ENCODE assay signal across 26 cellular contexts in the genomic region with DNA sequence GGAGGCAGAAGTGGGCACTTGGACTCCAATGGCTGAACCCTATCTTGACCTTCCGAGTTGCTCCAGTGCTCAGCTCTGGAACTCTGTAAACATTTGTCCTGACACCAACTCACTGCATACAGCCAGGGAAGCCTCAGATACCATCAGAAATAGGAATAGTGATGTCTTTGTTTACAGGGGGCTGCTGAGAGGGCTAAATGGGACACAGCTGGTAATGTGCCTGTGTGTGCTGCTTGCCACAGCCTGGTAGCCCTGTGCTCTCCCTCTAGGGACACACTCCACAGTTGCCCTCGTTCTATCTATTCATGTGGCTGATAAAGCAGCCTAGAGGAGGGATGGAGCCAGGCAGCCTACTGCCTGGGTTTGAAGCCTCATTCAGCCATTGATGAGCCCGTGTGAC.
"Had no signal": no experiment of that assay in that cellular context is flagged by ENCODE, and none has a peak within 500 bp of the region (broad histone marks: within the 10 kb centered on the region; RNA-seq: fewer than 3 reads in every experiment).

No MANE protein-coding gene starts in this region.

- H3K9me3 ChIP-seq: breast epithelium had no signal

- H3K4me1 Mint-ChIP-seq: activated CD8-positive, alpha-beta memory T cell treated with anti-CD3 and anti-CD28 coated beads, Interleukin-2, amount 10 ng/mL, durations not matched to agents 7 days and 5 days had no signal

- H3K4me3 ChIP-seq: breast epithelium, MG63, SK-N-MC had no signal

- H3K36me3 Mint-ChIP-seq: activated CD8-positive, alpha-beta memory T cell treated with anti-CD3 and anti-CD28 coated beads, Interleukin-2, amount 10 ng/mL, durations not matched to agents 7 days and 5 days; activated naive CD4-positive, alpha-beta T cell treated with anti-CD3 and anti-CD28 coated beads, Interleukin-2, amount 50 U/mL, for 72 hours; WTC11 had no signal

- DNase-seq: activated CD4-positive, alpha-beta T cell treated with anti-CD3 and anti-CD28 coated beads for 48 hours; activated CD4-positive, alpha-beta T cell treated with anti-CD3 and anti-CD28 coated beads, Interleukin-2, amount 50 U/mL, for 48 hours; activated CD4-positive, CD25-positive, alpha-beta regulatory T cell treated with anti-CD3 and anti-CD28 coated beads, Interleukin-2, amount 50 U/mL, for 72 hours; activated CD8-positive, alpha-beta memory T cell treated with anti-CD3 and anti-CD28 coated beads, Interleukin-2, amount 10 ng/mL, durations not matched to agents 7 days and 5 days; activated effector memory CD4-positive, alpha-beta T cell treated with anti-CD3 and anti-CD28 coated beads, Interleukin-2, amount 50 U/mL, for 16 hours; activated naive CD4-positive, alpha-beta T cell treated with Interleukin-2 at 50 U/mL for 16 hours; activated T-cell treated with anti-CD3 and anti-CD28 coated beads, Interleukin-2, amount 50 U/mL, for 24 hours; amygdala; caudate nucleus; MG63; MV-4-11; NCI-H1417 treated with DMSO at 0.1 percent for 48 hours; NCI-H1694; NCI-H2029; NCI-H2107; NCI-H510A treated with DMSO at 0.1 percent for 48 hours; NCI-H69; NK-92 treated with Interleukin-12 subunit alpha and Interleukin-12 subunit beta, amount 100 ng/mL, for 24 hours; OCI-M1; RPMI8226; SW 1271 had no signal

- H3K4me3 Mint-ChIP-seq: activated CD8-positive, alpha-beta memory T cell treated with anti-CD3 and anti-CD28 coated beads, Interleukin-2, amount 10 ng/mL, durations not matched to agents 7 days and 5 days; activated T-cell treated with anti-CD3 and anti-CD28 coated beads, Interleukin-2, amount 50 U/mL, for 24 hours; T-helper 1 cell treated with Interleukin-12 subunit alpha and Interleukin-12 subunit beta and Interleukin-4 antibody, amounts not matched to agents 30 μg/mL and 1 μg/mL, for 36 hours; WTC11 had no signal

- H3K36me3 ChIP-seq: breast epithelium, MG63 had no signal

- H3K9me3 Mint-ChIP-seq: activated naive CD4-positive, alpha-beta T cell treated with anti-CD3 and anti-CD28 coated beads, Interleukin-2, amount 50 U/mL, for 72 hours; activated T-cell treated with anti-CD3 and anti-CD28 coated beads, Interleukin-2, amount 50 U/mL, for 24 hours; T-helper 1 cell treated with Interleukin-12 subunit alpha and Interleukin-12 subunit beta and Interleukin-4 antibody, amounts not matched to agents 30 μg/mL and 1 μg/mL, for 36 hours; WTC11 had no signal

- H3K27ac ChIP-seq: breast epithelium, SK-N-MC had no signal

- H3K4me1 ChIP-seq: breast epithelium had no signal

- H3K27ac Mint-ChIP-seq: activated CD8-positive, alpha-beta memory T cell treated with anti-CD3 and anti-CD28 coated beads, Interleukin-2, amount 10 ng/mL, durations not matched to agents 7 days and 5 days; activated naive CD4-positive, alpha-beta T cell treated with anti-CD3 and anti-CD28 coated beads, Interleukin-2, amount 50 U/mL, for 72 hours; activated T-cell treated with anti-CD3 and anti-CD28 coated beads, Interleukin-2, amount 50 U/mL, for 24 hours; T-helper 1 cell treated with Interleukin-12 subunit alpha and Interleukin-12 subunit beta and Interleukin-4 antibody, amounts not matched to agents 30 μg/mL and 1 μg/mL, for 36 hours; WTC11 had no signal

- H3K27me3 ChIP-seq: MG63 had no signal
